Comparison of ENCODE assay signal across 8 cellular contexts in genomic region chr3:156553705-156554356, GRCh38. TPM values are rescaled to one million over a fixed set of nuclear protein-coding genes. Genes with fewer than 3 reads are reported as not detected.
DNase-seq lines count a peak whose midpoint lies in the region; ATAC-seq and TF ChIP-seq lines count a peak whose summit lies in the region.

No MANE protein-coding gene starts in this region.

- BruUV-seq in IMR-90 (replicated peaks; lab: Mats Ljungman, UMichigan), result no TSS peak

- peaks cover 3% of the 10 kb centered on the region; the same call in 1 of the 2 replicates for H3K9me1 ChIP-seq in IMR-90 (ENCODE audit: insufficient read depth, low read length)

- H3K9me3 ChIP-seq in CD4-positive, alpha-beta memory T cell (ENCODE audit: control insufficient read depth in 1 of 2, low read length in 2 of 2), result no peaks in the 10 kb centered on the region
- H3K9me3 ChIP-seq in IMR-90 (ENCODE audit: control insufficient read depth, insufficient read depth, low read length) (no peaks in the 10 kb centered on the region), iPS-20b (ENCODE audit: insufficient read depth, low read depth, low read length) (no peaks in the 10 kb centered on the region)

- H2AFZ ChIP-seq in IMR-90 (replicated peaks; ENCODE audit: low read length, poor library complexity), result no peak overlapping the region

- H3K4me1 ChIP-seq in CD4-positive, alpha-beta memory T cell (ENCODE audit: insufficient read depth, low read length), result peaks cover 40% of the 10 kb centered on the region
- H3K4me1 ChIP-seq in IMR-90 (ENCODE audit: control insufficient read depth, insufficient read depth, low read length) (peaks cover 9% of the 10 kb centered on the region), iPS-20b (ENCODE audit: insufficient read depth, low read length) (no peaks in the 10 kb centered on the region)

- H2AK5ac ChIP-seq in IMR-90 (ENCODE audit: low read depth, low read length), result peak overlapping the region; percentile 50

- peak overlapping the region; percentile 100 for H3K9ac ChIP-seq in IMR-90 (ENCODE audit: low read depth, low read length)
- peak overlapping the region; percentile 95 for H3K9ac ChIP-seq in iPS-20b (ENCODE audit: low read depth, low read length)

- H3K4me3 ChIP-seq in CD4-positive, alpha-beta memory T cell (ENCODE audit: low read length in 2 of 2), result peak overlapping the region; percentile 67 to 97
- H3K4me3 ChIP-seq in IMR-90 (ENCODE audit: insufficient read depth, low read depth, low read length), result peak overlapping the region; percentile 76
- peak overlapping the region; percentile 94 for H3K4me3 ChIP-seq in iPS-20b (ENCODE audit: low read length)

- peak overlapping the region; percentile 99 for H3K23ac ChIP-seq in IMR-90 (ENCODE audit: low read depth, low read length)

- intact Hi-C loops in CD4-positive, alpha-beta memory T cell (cut with micrococcal nuclease), result loop anchor here (2.0 kb wide), 3 partner anchors 29 to 527 kb away; no protein-coding TSS in a partner anchor
- intact Hi-C loops in IMR-90 (cut with micrococcal nuclease), result loop anchor here (1.0 to 5.0 kb wide), 4 partner anchors 111 to 583 kb away; no protein-coding TSS in a partner anchor

- no peak for TF ChIP-seq RAD21 in IMR-90 (IDR thresholded peaks at IDR 0.05; ENCODE audit: low read length)

- H3K36me3 Mint-ChIP-seq in CD4-positive, alpha-beta memory T cell, result peaks cover 25 to 57% of the 10 kb centered on the region in 2 donors
- peaks cover 41 to 45% of the 10 kb centered on the region in 2 donors for H3K36me3 Mint-ChIP-seq in activated naive CD4-positive, alpha-beta T cell treated with anti-CD3 and anti-CD28 coated beads, Interleukin-2, amount 50 U/mL, for 72 hours

- peak; percentile 78 for TF ChIP-seq POLR2A in IMR-90 (IDR thresholded peaks at IDR 0.05; ENCODE audit: low read depth, low read length)

- H3K4me2 ChIP-seq in IMR-90 (ENCODE audit: low read depth, low read length), result peak overlapping the region; percentile 92

- in situ Hi-C loops in IMR-90 (cut with MboI; ENCODE audit: low sequenced_read_pairs), result no loop called here

- peak overlapping the region; percentile 89 to 99 (median 98) for H3K4me3 Mint-ChIP-seq in CD4-positive, alpha-beta memory T cell

- peaks cover 0 to 5% of the 10 kb centered on the region in 2 donors for H3K27me3 Mint-ChIP-seq in CD4-positive, alpha-beta memory T cell

- H3K14ac ChIP-seq in IMR-90 (replicated peaks; ENCODE audit: low read depth, low read length), result peak overlapping the region; percentile 100

- H3K27me3 ChIP-seq in CD4-positive, alpha-beta memory T cell (ENCODE audit: insufficient read depth, low read length), result no peaks in the 10 kb centered on the region
- H3K27me3 ChIP-seq in IMR-90 (ENCODE audit: control insufficient read depth, insufficient read depth, low read length), result no peaks in the 10 kb centered on the region
- no peaks in the 10 kb centered on the region for H3K27me3 ChIP-seq in iPS-20b (ENCODE audit: insufficient read depth, low read length)

- CTCF ChIA-PET in CD4-positive, alpha-beta memory T cell (lab: Charles Lee; ENCODE audit: partially characterized antibody), result interaction anchor here (0.7 to 3.1 kb wide), 17 partner anchors 7 to 621 kb away, joined by 3 to 30 read pairs (median 5); partner anchors contain the start of gene TIPARP
- CTCF ChIA-PET in IMR-90 (lab: Yijun Ruan, JAX), result interaction anchor here (1.4 to 1.6 kb wide), 2 partner anchors 10 to 583 kb away, joined by 4 read pairs; no protein-coding TSS in a partner anchor

- H2BK15ac ChIP-seq in IMR-90 (ENCODE audit: low read depth, low read length), result peak overlapping the region; percentile 22; the same call in 1 of the 3 replicates

- H2BK120ac ChIP-seq in IMR-90 (ENCODE audit: low read depth, low read length), result peak overlapping the region; percentile 89

- peaks cover 0 to 5% (median 0%) of the 10 kb centered on the region in 8 donors for H3K9me3 Mint-ChIP-seq in CD4-positive, alpha-beta memory T cell
- H3K9me3 Mint-ChIP-seq in activated naive CD4-positive, alpha-beta T cell treated with anti-CD3 and anti-CD28 coated beads, Interleukin-2, amount 50 U/mL, for 72 hours, result no peaks in the 10 kb centered on the region

- TF ChIP-seq CTCF in IMR-90 (conservative IDR thresholded peaks at IDR 0.05; ENCODE audit: low read depth, low read length), result no peak

- peak overlapping the region; percentile 100 for H3K4ac ChIP-seq in IMR-90 (ENCODE audit: low read depth, low read length)

- H3K27ac ChIP-seq in CD4-positive, alpha-beta memory T cell (ENCODE audit: low read depth, low read length), result peak overlapping the region; percentile 72
- H3K27ac ChIP-seq in IMR-90 (ENCODE audit: insufficient read depth, low read length), result peak overlapping the region; percentile 57
- no peak overlapping the region for H3K27ac ChIP-seq in iPS-20b (ENCODE audit: low read length)

- H3K4me1 Mint-ChIP-seq in CD4-positive, alpha-beta memory T cell, result peaks cover 31 to 55% (median 43%) of the 10 kb centered on the region in 4 donors

- peak overlapping the region; percentile 94 to 98 (median 95) for H3K27ac Mint-ChIP-seq in CD4-positive, alpha-beta memory T cell
- H3K27ac Mint-ChIP-seq in activated naive CD4-positive, alpha-beta T cell treated with anti-CD3 and anti-CD28 coated beads, Interleukin-2, amount 50 U/mL, for 72 hours, result peak overlapping the region; percentile 78 to 84

- no CpG with 5 or more reads among the region's 11 CpGs for WGBS in IMR-90 (ENCODE audit: extremely low coverage in 2 of 2, insufficient read length in 1 of 2), 2 experiments

- H4K91ac ChIP-seq in IMR-90 (ENCODE audit: insufficient read depth, low read depth, low read length), result peak overlapping the region; percentile 71

- peaks cover 0 to 22% of the 10 kb centered on the region in 2 experiments; a peak in 2 of 4 replicates for H3K79me1 ChIP-seq in IMR-90 (ENCODE audit: low read depth in 1 of 2, low read length in 2 of 2)

- peak overlapping the region; percentile 98 for H2BK5ac ChIP-seq in IMR-90 (ENCODE audit: low read depth, low read length, poor library complexity, severe bottlenecking)

- H4K20me1 ChIP-seq in IMR-90 (ENCODE audit: insufficient read depth, low read length), result peaks cover 22% of the 10 kb centered on the region; the same call in 1 of the 2 replicates

- H4K8ac ChIP-seq in IMR-90 (ENCODE audit: low read depth in 2 of 2, low read length in 2 of 2), result peak overlapping the region; percentile 83 to 97

- DNase-seq in CD4-positive, alpha-beta memory T cell, result no peak
- DNase-seq in IMR-90 (peak; percentile 84), stromal cell of bone marrow (ENCODE audit: low read depth) (peak; percentile 33), inferior parietal cortex (ENCODE audit: extremely low spot score) (no peak), occipital lobe (lab: John Stamatoyannopoulos, UW) (no peak)
- no peak for DNase-seq in activated naive CD4-positive, alpha-beta T cell treated with anti-CD3 and anti-CD28 coated beads, Interleukin-2, amount 50 U/mL, for 72 hours (ENCODE audit: low spot score in 2 of 2)

- dilution Hi-C loops in IMR-90 (cut with HindIII; ENCODE audit: low sequenced_read_pairs, unreplicated experiment), result no loop called here

- H3K18ac ChIP-seq in IMR-90 (ENCODE audit: low read depth, low read length), result peak overlapping the region; percentile 96; the same call in 1 of the 2 replicates

- peaks cover 13% of the 10 kb centered on the region for H3K36me3 ChIP-seq in CD4-positive, alpha-beta memory T cell (ENCODE audit: insufficient read depth, low read length)
- H3K36me3 ChIP-seq in IMR-90 (ENCODE audit: control insufficient read depth, insufficient read depth, low read length) (peaks cover 15% of the 10 kb centered on the region), iPS-20b (ENCODE audit: insufficient read depth, low read depth, low read length) (peaks cover 45% of the 10 kb centered on the region)

- peak overlapping the region; percentile 97 for H2AK9ac ChIP-seq in IMR-90 (replicated peaks; ENCODE audit: low read depth, low read length, poor library complexity)

- ATAC-seq in IMR-90 (ENCODE audit: low read depth), result 0 out of 2 replicates have a peak, but pooled peaks have one; percentile 4
- no peak for ATAC-seq in activated naive CD4-positive, alpha-beta T cell treated with anti-CD3 and anti-CD28 coated beads, Interleukin-2, amount 50 U/mL, for 72 hours
- no peak for ATAC-seq in HG03457 (IDR thresholded peaks at IDR 0.05; ENCODE audit: unreplicated experiment)

- H3K56ac ChIP-seq in IMR-90 (ENCODE audit: extremely low read depth, insufficient read depth, low read length), result peak overlapping the region; percentile 97

- POLR2A ChIA-PET in CD4-positive, alpha-beta memory T cell (lab: Charles Lee; ENCODE audit: partially characterized antibody), result interaction anchor here (0.7 to 5.5 kb wide), 20 partner anchors 10 to 683 kb away, joined by 3 to 140 read pairs (median 12); partner anchors contain the start of genes CCNL1, GMPS and TIPARP
- POLR2A ChIA-PET in IMR-90 (lab: Charles Lee; ENCODE audit: unreplicated experiment), result interaction anchor here (0.6 kb wide), 3 partner anchors 120 to 813 kb away, joined by 3 to 4 read pairs (median 3); no protein-coding TSS in a partner anchor

- no peak overlapping the region for H2BK20ac ChIP-seq in IMR-90 (ENCODE audit: low read depth, low read length)

- H4K5ac ChIP-seq in IMR-90 (ENCODE audit: low read depth, low read length), result peak overlapping the region; percentile 22; the same call in 1 of the 2 replicates

TF ChIP-seq in IMR-90, 13 proteins besides CTCF, POLR2A, EP300 and RAD21 (continues in another document):
- TF ChIP-seq, protein P1, sequence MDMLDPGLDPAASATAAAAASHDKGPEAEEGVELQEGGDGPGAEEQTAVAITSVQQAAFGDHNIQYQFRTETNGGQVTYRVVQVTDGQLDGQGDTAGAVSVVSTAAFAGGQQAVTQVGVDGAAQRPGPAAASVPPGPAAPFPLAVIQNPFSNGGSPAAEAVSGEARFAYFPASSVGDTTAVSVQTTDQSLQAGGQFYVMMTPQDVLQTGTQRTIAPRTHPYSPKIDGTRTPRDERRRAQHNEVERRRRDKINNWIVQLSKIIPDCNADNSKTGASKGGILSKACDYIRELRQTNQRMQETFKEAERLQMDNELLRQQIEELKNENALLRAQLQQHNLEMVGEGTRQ (IDR thresholded peaks at IDR 0.05; ENCODE audit: low read depth, low read length), result peak; percentile 76
- TF ChIP-seq MAZ (IDR thresholded peaks at IDR 0.05; ENCODE audit: borderline replicate concordance, low read depth, low read length) (no peak), RCOR1 (IDR thresholded peaks at IDR 0.05; ENCODE audit: insufficient replicate concordance, low read length) (peak; percentile 40), BHLHE40 (IDR thresholded peaks at IDR 0.05; ENCODE audit: low read depth, low read length) (peak; percentile 89), MAFK (IDR thresholded peaks at IDR 0.05; ENCODE audit: low read depth, low read length) (peak; percentile 81)

RNA-seq across cellular contexts. Expression of gene SSR3, which starts 1.1 kb away (rescaled TPM):
- 100 to 1,000 TPM; 132 to 138 TPM for total RNA-seq in CD4-positive, alpha-beta memory T cell
- 100 to 1,000 TPM; 136 to 158 TPM for polyA plus RNA-seq in CD4-positive, alpha-beta memory T cell
- 606 and 608 TPM in 2 replicates for total RNA-seq in IMR-90 (2012; rRNA removed)
- 216 and 246 TPM in 2 replicates for polyA plus RNA-seq in IMR-90 (2012; rRNA removed)
- 33.1 and 84.5 TPM in 2 replicates for polyA plus RNA-seq in IMR-90 (2012; cell fraction: cytosol; rRNA removed)
- 19.9 and 62.0 TPM in 2 replicates for polyA plus RNA-seq in IMR-90 (2012; cell fraction: nucleus; rRNA removed; ENCODE audit: low replicate concordance)
- total RNA-seq in activated naive CD4-positive, alpha-beta T cell treated with anti-CD3 and anti-CD28 coated beads, Interleukin-2, amount 50 U/mL, for 72 hours, result 100 to 1,000 TPM; 118 to 205 TPM
- 101 TPM for total RNA-seq in occipital lobe

Comparison
In these comparisons a context has a peak if more than half of its experiments do, and no peak if none do; other contexts are left out.
1. DNase-seq: peak in IMR-90 (single experiment) and stromal cell of bone marrow (single experiment); none in CD4-positive, alpha-beta memory T cell (0 of 5), activated naive CD4-positive, alpha-beta T cell treated with anti-CD3 and anti-CD28 coated beads, Interleukin-2, amount 50 U/mL, for 72 hours (0 of 2), inferior parietal cortex (single experiment) and occipital lobe (single experiment).
2. Peak in every context shown above with its lines, with median percentiles within 50 percentile points of each other: H3K4me3 ChIP-seq.